Comparison of ENCODE assay signal across 8 cellular contexts in genomic region chr10:69451784-69452251, GRCh38. TPM values are rescaled to one million over a fixed set of nuclear protein-coding genes. Genes with fewer than 3 reads are reported as not detected.
DNase-seq lines count a peak whose midpoint lies in the region; ATAC-seq and TF ChIP-seq lines count a peak whose summit lies in the region.

No MANE protein-coding gene starts in this region.

- H3K4me3 ChIP-seq in GM12865 (ENCODE audit: low read depth, low read length) (peak overlapping the region; percentile 62), MG63 (peak overlapping the region; percentile 46), liver (ENCODE audit: low read depth in 1 of 3, low read length in 3 of 3) (peak overlapping the region; percentile 9 to 51 (median 48)), tibial artery (peak overlapping the region; percentile 71 to 88)

- H3K27ac Mint-ChIP-seq in brain, result peak overlapping the region in 2 of 5 experiments; percentile 9 to 36

- H3K4me1 Mint-ChIP-seq in brain, result peaks cover 25% of the 10 kb centered on the region

- TF ChIP-seq RAD21 in liver (IDR thresholded peaks at IDR 0.05), result no peak

- DNase-seq in GM12865 (ENCODE audit: low read depth), result no peak
- no peak for DNase-seq in MG63
- DNase-seq in tibial artery, result no peak
- no peak for DNase-seq in NCI-H1048 (lab: John Stamatoyannopoulos, UW)
- no peak for DNase-seq in HK-2 (ENCODE audit: unreplicated experiment)

- intact Hi-C loops in tibial artery (cut with DNase I; ENCODE audit: low total_unique reads), result loop anchor here (5.0 kb wide), 1 partner anchor 45 kb away; no protein-coding TSS in a partner anchor

- H3K9me3 ChIP-seq in MG63 (no peaks in the 10 kb centered on the region), liver (ENCODE audit: control insufficient read depth in 4 of 4, low read length in 3 of 4) (no peaks in the 10 kb centered on the region), tibial artery (no peaks in the 10 kb centered on the region)

- H3K9me3 Mint-ChIP-seq in brain, result peaks cover 0 to 3% (median 0%) of the 10 kb centered on the region in 5 experiments

- no peak overlapping the region for H3K9ac ChIP-seq in liver (ENCODE audit: low read depth in 1 of 2, low read length in 2 of 2)

- ATAC-seq in HG03378 (IDR thresholded peaks at IDR 0.05; ENCODE audit: unreplicated experiment), result no peak

- H3K27me3 ChIP-seq in MG63 (no peaks in the 10 kb centered on the region), liver (ENCODE audit: control insufficient read depth in 4 of 4, insufficient read depth in 4 of 4, low read length in 3 of 4) (no peaks in the 10 kb centered on the region), tibial artery (no peaks in the 10 kb centered on the region)

- peaks cover 7% of the 10 kb centered on the region for H3K27me3 Mint-ChIP-seq in brain

- H3K4me1 ChIP-seq in liver (ENCODE audit: control insufficient read depth in 4 of 4, insufficient read depth in 4 of 4, low read length in 3 of 4) (peaks cover 0 to 11% (median 7%) of the 10 kb centered on the region in 4 donors), tibial artery (peaks cover 0 to 41% (median 18%) of the 10 kb centered on the region in 4 donors)

- no peaks in the 10 kb centered on the region for H3K36me3 ChIP-seq in MG63
- no peaks in the 10 kb centered on the region for H3K36me3 ChIP-seq in liver (ENCODE audit: control insufficient read depth in 4 of 4, insufficient read depth in 3 of 4, low read depth in 1 of 4, low read length in 3 of 4)
- no peaks in the 10 kb centered on the region for H3K36me3 ChIP-seq in tibial artery

- TF ChIP-seq CTCF in GM12865 (IDR thresholded peaks at IDR 0.05; ENCODE audit: insufficient read depth, low read depth, low read length, missing control alignments), result no peak
- TF ChIP-seq CTCF in brain (conservative IDR thresholded peaks at IDR 0.05), result no peak
- no peak for TF ChIP-seq CTCF in liver (IDR thresholded peaks at IDR 0.05; ENCODE audit: low read depth, low read length, missing input control)
- TF ChIP-seq CTCF in tibial artery (IDR thresholded peaks at IDR 0.05), result no peak

- H3K27ac ChIP-seq in liver (ENCODE audit: low read depth in 1 of 2, low read length in 2 of 2) (peak overlapping the region in 1 of 2 donors; percentile 27), tibial artery (peak overlapping the region; percentile 67 to 70)

- WGBS in liver, result 11% methylated on average over 38 of the region's 38 CpGs

- peak overlapping the region; percentile 84 to 93 (median 86) for H3K4me3 Mint-ChIP-seq in brain

- no peaks in the 10 kb centered on the region for H3K36me3 Mint-ChIP-seq in brain

TF ChIP-seq in liver, 16 proteins besides CTCF, POLR2A, EP300 and RAD21:
- TF ChIP-seq REST (IDR thresholded peaks at IDR 0.05), result no peak
- TF ChIP-seq ATF3 (IDR thresholded peaks at IDR 0.05), result no peak
- TF ChIP-seq SP1 (IDR thresholded peaks at IDR 0.05), result no peak
- TF ChIP-seq NR2F2 (IDR thresholded peaks at IDR 0.05), result no peak
- no peak for TF ChIP-seq HNF4A (conservative IDR thresholded peaks at IDR 0.05)
- TF ChIP-seq JUND (IDR thresholded peaks at IDR 0.05), result no peak
- TF ChIP-seq FOXA2 (IDR thresholded peaks at IDR 0.05), result no peak
- no peak for TF ChIP-seq MAX (IDR thresholded peaks at IDR 0.05)
- TF ChIP-seq HNF4G (IDR thresholded peaks at IDR 0.05), result no peak
- no peak for TF ChIP-seq FOXA1 (IDR thresholded peaks at IDR 0.05)
- no peak for TF ChIP-seq RXRA (IDR thresholded peaks at IDR 0.05)
- TF ChIP-seq TAF1 (conservative IDR thresholded peaks at IDR 0.05), result no peak
- TF ChIP-seq ZBTB33 (IDR thresholded peaks at IDR 0.05), result no peak
- no peak for TF ChIP-seq YY1 (IDR thresholded peaks at IDR 0.05)
- TF ChIP-seq GABPA (IDR thresholded peaks at IDR 0.05 in 1 of 2, conservative IDR thresholded peaks at IDR 0.05 in 1 of 2), result no peak
- no peak for TF ChIP-seq EGR1 (IDR thresholded peaks at IDR 0.05; ENCODE audit: low read depth in 2 of 2)

RNA-seq across cellular contexts. Expression of gene TSPAN15, which starts 0.6 kb away (rescaled TPM):
- total RNA-seq in MG63 (2014; rRNA removed; shearing (Covaris generic); ENCODE audit: low replicate concordance), result 7.5 TPM in 2 replicates
- polyA plus RNA-seq in brain (ENCODE audit: insufficient read depth, low read depth, low replicate concordance) (38.4 TPM), liver (1 to 10 TPM; 2.0 to 4.3 TPM)
- 1 to 10 TPM; 2.6 to 4.0 TPM for total RNA-seq in liver

RNA-seq across cellular contexts. Expression of gene TACR2, which starts 35.1 kb away (rescaled TPM):
- not detected in 2 replicates for total RNA-seq in MG63 (2014; rRNA removed; shearing (Covaris generic); ENCODE audit: low replicate concordance)
- polyA plus RNA-seq in brain (ENCODE audit: insufficient read depth, low read depth, low replicate concordance) (1.0 TPM), liver (under 1 TPM; 0.12 to 0.18 TPM)
- total RNA-seq in liver, result under 1 TPM in 1 of 2 donors, not detected in 1; 0.08 TPM
